Comparison of ENCODE assay signal across 14 cellular contexts in the genomic region with DNA sequence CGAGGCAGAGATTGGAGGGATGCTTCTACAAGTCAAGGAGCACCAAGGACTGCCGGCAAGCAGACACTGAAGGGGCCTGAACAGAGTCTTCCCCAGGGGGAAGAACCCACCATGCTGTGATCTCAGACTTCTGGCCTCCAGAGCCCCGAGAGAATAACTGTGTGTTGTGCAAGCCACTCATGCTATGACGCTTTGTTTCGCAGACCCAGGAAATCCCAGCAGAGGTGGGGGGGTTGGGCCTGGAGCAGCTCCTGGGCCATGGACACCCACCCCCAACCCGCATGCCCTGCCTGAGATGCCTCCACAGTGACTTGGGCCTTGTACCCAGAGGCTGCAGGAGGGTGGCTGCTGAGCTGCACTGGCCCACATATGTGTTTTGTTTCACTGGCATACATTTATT. TPM values are rescaled to one million over a fixed set of nuclear protein-coding genes. Genes with fewer than 3 reads are reported as not detected.
DNase-seq lines count a peak whose midpoint lies in the region; ATAC-seq and TF ChIP-seq lines count a peak whose summit lies in the region.
"Had no signal": no experiment of that assay in that cellular context is flagged by ENCODE, and none has a peak within 500 bp of the region (broad histone marks: within the 10 kb centered on the region; RNA-seq: fewer than 3 reads in every experiment).

No MANE protein-coding gene starts in this region.

- no peak overlapping the region for H3K4me3 Mint-ChIP-seq in activated T-cell treated with anti-CD3 and anti-CD28 coated beads, Interleukin-2, amount 50 U/mL, for 24 hours
- H3K4me3 Mint-ChIP-seq in activated T-cell treated with anti-CD3 and anti-CD28 coated beads, Interleukin-2, amount 50 U/mL, for 4 hours = no peak overlapping the region
- H3K4me3 Mint-ChIP-seq in GM23338 (no peak overlapping the region), WTC11 (no peak overlapping the region)
- H3K4me3 Mint-ChIP-seq: CD4-positive, alpha-beta T cell had no signal

- peaks cover 21% of the 10 kb centered on the region for H3K36me3 Mint-ChIP-seq in activated T-cell treated with anti-CD3 and anti-CD28 coated beads, Interleukin-2, amount 50 U/mL, for 24 hours (ENCODE audit: low read depth)
- H3K36me3 Mint-ChIP-seq in activated T-cell treated with anti-CD3 and anti-CD28 coated beads, Interleukin-2, amount 50 U/mL, for 4 hours (ENCODE audit: insufficient read depth) = peaks cover 10% of the 10 kb centered on the region
- no peaks in the 10 kb centered on the region for H3K36me3 Mint-ChIP-seq in GM23338 (ENCODE audit: low read depth)
- no peaks in the 10 kb centered on the region for H3K36me3 Mint-ChIP-seq in WTC11

- H3K79me2 ChIP-seq in osteoblast (ENCODE audit: insufficient read depth, low read length) = no peaks in the 10 kb centered on the region
- no peaks in the 10 kb centered on the region for H3K79me2 ChIP-seq in GM23338 (replicated peaks; ENCODE audit: insufficient read depth)
- no peaks in the 10 kb centered on the region for H3K79me2 ChIP-seq in PC-3 (ENCODE audit: low read length)

- H3K9ac ChIP-seq in PC-3 (ENCODE audit: low read length) = no peak overlapping the region

- no peaks in the 10 kb centered on the region for H3K27me3 ChIP-seq in osteoblast (ENCODE audit: insufficient read depth, low read length)
- H3K27me3 ChIP-seq in GM23338 (ENCODE audit: insufficient read depth) = no peaks in the 10 kb centered on the region
- no peaks in the 10 kb centered on the region for H3K27me3 ChIP-seq in PC-3 (ENCODE audit: low read length)

- H3F3A ChIP-seq in GM23338 (replicated peaks; ENCODE audit: low read depth) (no peaks in the 10 kb centered on the region), PC-3 (ENCODE audit: low read length, unreplicated experiment) (no peaks in the 10 kb centered on the region)

- no peak overlapping the region for H3K4me2 ChIP-seq in osteoblast (ENCODE audit: insufficient read depth, low read length)
- no peak overlapping the region for H3K4me2 ChIP-seq in GM23338
- no peak overlapping the region for H3K4me2 ChIP-seq in PC-3 (ENCODE audit: low read length)

- POLR2A ChIA-PET in PC-3 (lab: Charles Lee; ENCODE audit: unreplicated experiment) = no interaction called here
- POLR2A ChIA-PET in WTC11 (lab: Charles Lee) = no interaction called here

- DNase-seq in activated T-cell treated with anti-CD3 and anti-CD28 coated beads, Interleukin-2, amount 50 U/mL, for 24 hours = no peak
- DNase-seq in activated T-cell treated with anti-CD3 and anti-CD28 coated beads, Interleukin-2, amount 50 U/mL, for 4 hours = no peak
- DNase-seq in amniotic epithelial cell (ENCODE audit: low read depth) (peak; percentile 76), fibroblast of villous mesenchyme (ENCODE audit: low read depth) (peak; percentile 19), osteoblast (ENCODE audit: insufficient read length, low spot score, missing footprints) (peak; percentile 25), GM23338 (ENCODE audit: low spot score) (no peak), PC-3 (no peak), WTC11 (ENCODE audit: low spot score) (no peak)
- DNase-seq: Calu3; CD4-positive, alpha-beta T cell; DMS 273 treated with DMSO at 0.1 percent for 48 hours; DMS79 had no signal

- no peaks in the 10 kb centered on the region for H3K9me3 Mint-ChIP-seq in activated T-cell treated with anti-CD3 and anti-CD28 coated beads, Interleukin-2, amount 50 U/mL, for 24 hours
- no peaks in the 10 kb centered on the region for H3K9me3 Mint-ChIP-seq in activated T-cell treated with anti-CD3 and anti-CD28 coated beads, Interleukin-2, amount 50 U/mL, for 4 hours
- H3K9me3 Mint-ChIP-seq in GM23338 (no peaks in the 10 kb centered on the region; the same call in 2 of the 3 replicates), WTC11 (no peaks in the 10 kb centered on the region)
- H3K9me3 Mint-ChIP-seq: CD4-positive, alpha-beta T cell had no signal

- H3K36me3 ChIP-seq in osteoblast (ENCODE audit: insufficient read depth, low read length) = no peaks in the 10 kb centered on the region
- no peaks in the 10 kb centered on the region for H3K36me3 ChIP-seq in GM23338 (ENCODE audit: insufficient read depth)
- no peaks in the 10 kb centered on the region for H3K36me3 ChIP-seq in PC-3 (ENCODE audit: low read depth, low read length)
- H3K36me3 ChIP-seq: HAP-1 had no signal

- H3K4me1 ChIP-seq in osteoblast (ENCODE audit: insufficient read depth, low read length) = peaks cover 8% of the 10 kb centered on the region
- no peaks in the 10 kb centered on the region for H3K4me1 ChIP-seq in GM23338 (ENCODE audit: insufficient read depth)
- no peaks in the 10 kb centered on the region for H3K4me1 ChIP-seq in PC-3 (ENCODE audit: insufficient read depth, low read length)
- H3K4me1 ChIP-seq: HAP-1 had no signal

- BruUV-seq in PC-3 (replicated peaks; lab: Mats Ljungman, UMichigan) = no TSS peak

- H3K4me3 ChIP-seq in fibroblast of villous mesenchyme (ENCODE audit: low read depth, low read length) (no peak overlapping the region), osteoblast (ENCODE audit: insufficient read depth, low read length) (no peak overlapping the region), GM23338 (no peak overlapping the region), PC-3 (ENCODE audit: low read length) (no peak overlapping the region)
- H3K4me3 ChIP-seq: HAP-1 had no signal

- no peak for ATAC-seq in activated T-cell treated with anti-CD3 and anti-CD28 coated beads, Interleukin-2, amount 50 U/mL, for 4 hours
- ATAC-seq in GM23338 = no peak
- no peak for ATAC-seq in PC-3
- no peak for ATAC-seq in WTC11

- no peaks in the 10 kb centered on the region for H3K4me1 Mint-ChIP-seq in activated T-cell treated with anti-CD3 and anti-CD28 coated beads, Interleukin-2, amount 50 U/mL, for 24 hours (ENCODE audit: low read depth)
- no peaks in the 10 kb centered on the region for H3K4me1 Mint-ChIP-seq in activated T-cell treated with anti-CD3 and anti-CD28 coated beads, Interleukin-2, amount 50 U/mL, for 4 hours (ENCODE audit: low read depth)
- H3K4me1 Mint-ChIP-seq in GM23338 (no peaks in the 10 kb centered on the region), WTC11 (no peaks in the 10 kb centered on the region)

- no peak overlapping the region for H2AFZ ChIP-seq in osteoblast (ENCODE audit: low read length)
- no peak overlapping the region for H2AFZ ChIP-seq in GM23338
- H2AFZ ChIP-seq in PC-3 (ENCODE audit: low read length) = no peak overlapping the region

- intact Hi-C loops in PC-3 (cut with micrococcal nuclease) = no loop called here

- peak overlapping the region; percentile 37 for H3K27ac Mint-ChIP-seq in activated T-cell treated with anti-CD3 and anti-CD28 coated beads, Interleukin-2, amount 50 U/mL, for 24 hours
- H3K27ac Mint-ChIP-seq in GM23338 = no peak overlapping the region
- H3K27ac Mint-ChIP-seq in WTC11 = no peak overlapping the region
- H3K27ac Mint-ChIP-seq: CD4-positive, alpha-beta T cell had no signal

- H4K20me1 ChIP-seq in osteoblast (ENCODE audit: insufficient read depth, low read length) = peaks cover 3% of the 10 kb centered on the region
- no peaks in the 10 kb centered on the region for H4K20me1 ChIP-seq in GM23338 (replicated peaks; ENCODE audit: insufficient read depth)
- no peaks in the 10 kb centered on the region for H4K20me1 ChIP-seq in PC-3 (ENCODE audit: low read length)

- H3K9me3 ChIP-seq in osteoblast (ENCODE audit: low read depth, low read length) (no peaks in the 10 kb centered on the region), PC-3 (ENCODE audit: low read length) (no peaks in the 10 kb centered on the region)
- H3K9me3 ChIP-seq: HAP-1 had no signal

- TF ChIP-seq CTCF in fibroblast of villous mesenchyme (IDR thresholded peaks at IDR 0.05; ENCODE audit: insufficient read depth, low read depth, low read length) (no peak), osteoblast (IDR thresholded peaks at IDR 0.05; ENCODE audit: extremely low read depth, low read depth, low read length) (no peak), GM23338 (conservative IDR thresholded peaks at IDR 0.05; ENCODE audit: low read depth in 2 of 2) (no peak), PC-3 (conservative IDR thresholded peaks at IDR 0.05; ENCODE audit: low read depth, low read length) (no peak), WTC11 (IDR thresholded peaks at IDR 0.05) (no peak)

- CTCF ChIA-PET in PC-3 (lab: Charles Lee) (no interaction called here), WTC11 (lab: Charles Lee) (no interaction called here)

- no peaks in the 10 kb centered on the region for H3K9me2 ChIP-seq in GM23338 (ENCODE audit: insufficient read depth)
- H3K9me2 ChIP-seq in PC-3 (replicated peaks; ENCODE audit: low read length) = no peaks in the 10 kb centered on the region

- no peak overlapping the region for H3K27ac ChIP-seq in osteoblast (ENCODE audit: low read depth, low read length)
- no peak overlapping the region for H3K27ac ChIP-seq in GM23338 (ENCODE audit: low read depth)
- H3K27ac ChIP-seq in PC-3 (ENCODE audit: low read length) = no peak overlapping the region
- H3K27ac ChIP-seq: 22Rv1 had no signal

- no peaks in the 10 kb centered on the region for H3K27me3 Mint-ChIP-seq in activated T-cell treated with anti-CD3 and anti-CD28 coated beads, Interleukin-2, amount 50 U/mL, for 24 hours
- no peaks in the 10 kb centered on the region for H3K27me3 Mint-ChIP-seq in activated T-cell treated with anti-CD3 and anti-CD28 coated beads, Interleukin-2, amount 50 U/mL, for 4 hours (ENCODE audit: low read depth)
- H3K27me3 Mint-ChIP-seq in GM23338 (ENCODE audit: insufficient read depth, low read depth, poor library complexity) (peaks cover 4% of the 10 kb centered on the region), WTC11 (ENCODE audit: low read depth) (no peaks in the 10 kb centered on the region)
- H3K27me3 Mint-ChIP-seq: CD4-positive, alpha-beta T cell had no signal

RNA-seq across cellular contexts. Expression of a gene that starts 31.2 kb away (rescaled TPM):
- total RNA-seq in activated T-cell treated with anti-CD3 and anti-CD28 coated beads, Interleukin-2, amount 50 U/mL, for 4 hours = 100 to 1,000 TPM; 118 to 141 (median 129) TPM
- total RNA-seq in fibroblast of villous mesenchyme (117 and 161 TPM in 2 replicates), osteoblast (117 and 118 TPM in 2 replicates), PC-3 (2014; rRNA removed) (363 and 486 TPM in 2 replicates), WTC11 (2021) (133 to 150 TPM (median 146 TPM) in 3 replicates)
- 68.7 and 85.5 TPM in 2 replicates for total RNA-seq in GM23338 (2014; rRNA removed; shearing (Covaris generic))
- polyA plus RNA-seq in GM23338 (2016; fragmentation: Nextera tagmentation; extraction: Ambion mirVana) = 169 and 176 TPM in 2 replicates

RNA-seq across cellular contexts. Expression of a gene that starts 36.7 kb away (rescaled TPM):
- total RNA-seq in activated T-cell treated with anti-CD3 and anti-CD28 coated beads, Interleukin-2, amount 50 U/mL, for 4 hours = 10 to 100 TPM; 23.1 to 25.5 (median 24.7) TPM
- total RNA-seq in fibroblast of villous mesenchyme (7.3 and 11.9 TPM in 2 replicates), osteoblast (6.5 and 8.3 TPM in 2 replicates), PC-3 (2014; rRNA removed) (33.3 and 35.6 TPM in 2 replicates), WTC11 (2021) (17.3 to 28.1 TPM (median 23.9 TPM) in 3 replicates)
- total RNA-seq in GM23338 (2014; rRNA removed; shearing (Covaris generic)) = 11.6 and 16.1 TPM in 2 replicates
- 13.1 and 14.3 TPM in 2 replicates for polyA plus RNA-seq in GM23338 (2016; fragmentation: Nextera tagmentation; extraction: Ambion mirVana)

RNA-seq across cellular contexts. Expression of a gene that starts 45.4 kb away (rescaled TPM):
- 1 to 10 TPM; 2.3 to 3.2 (median 2.9) TPM for total RNA-seq in activated T-cell treated with anti-CD3 and anti-CD28 coated beads, Interleukin-2, amount 50 U/mL, for 4 hours
- 12.1 and 12.9 TPM in 2 replicates for total RNA-seq in fibroblast of villous mesenchyme
- total RNA-seq in osteoblast = 11.9 and 13.0 TPM in 2 replicates
- total RNA-seq in GM23338 (2014; rRNA removed; shearing (Covaris generic)) = 7.0 and 7.7 TPM in 2 replicates
- 1.2 and 1.4 TPM in 2 replicates for polyA plus RNA-seq in GM23338 (2016; fragmentation: Nextera tagmentation; extraction: Ambion mirVana)
- 18.4 and 20.9 TPM in 2 replicates for total RNA-seq in PC-3 (2014; rRNA removed)
- total RNA-seq in WTC11 (2021) = 4.8 to 6.3 TPM (median 5.8 TPM) in 3 replicates

Comparison
In these comparisons a context has a peak if more than half of its experiments do, and no peak if none do; other contexts are left out.
1. DNase-seq: peak in amniotic epithelial cell (single experiment), fibroblast of villous mesenchyme (single experiment) and osteoblast (single experiment); none in activated T-cell treated with anti-CD3 and anti-CD28 coated beads, Interleukin-2, amount 50 U/mL, for 24 hours (single experiment), activated T-cell treated with anti-CD3 and anti-CD28 coated beads, Interleukin-2, amount 50 U/mL, for 4 hours (single experiment), GM23338 (single experiment), PC-3 (single experiment) and WTC11 (single experiment).